ENCODE assay signal across 8 cellular contexts in the genomic region with DNA sequence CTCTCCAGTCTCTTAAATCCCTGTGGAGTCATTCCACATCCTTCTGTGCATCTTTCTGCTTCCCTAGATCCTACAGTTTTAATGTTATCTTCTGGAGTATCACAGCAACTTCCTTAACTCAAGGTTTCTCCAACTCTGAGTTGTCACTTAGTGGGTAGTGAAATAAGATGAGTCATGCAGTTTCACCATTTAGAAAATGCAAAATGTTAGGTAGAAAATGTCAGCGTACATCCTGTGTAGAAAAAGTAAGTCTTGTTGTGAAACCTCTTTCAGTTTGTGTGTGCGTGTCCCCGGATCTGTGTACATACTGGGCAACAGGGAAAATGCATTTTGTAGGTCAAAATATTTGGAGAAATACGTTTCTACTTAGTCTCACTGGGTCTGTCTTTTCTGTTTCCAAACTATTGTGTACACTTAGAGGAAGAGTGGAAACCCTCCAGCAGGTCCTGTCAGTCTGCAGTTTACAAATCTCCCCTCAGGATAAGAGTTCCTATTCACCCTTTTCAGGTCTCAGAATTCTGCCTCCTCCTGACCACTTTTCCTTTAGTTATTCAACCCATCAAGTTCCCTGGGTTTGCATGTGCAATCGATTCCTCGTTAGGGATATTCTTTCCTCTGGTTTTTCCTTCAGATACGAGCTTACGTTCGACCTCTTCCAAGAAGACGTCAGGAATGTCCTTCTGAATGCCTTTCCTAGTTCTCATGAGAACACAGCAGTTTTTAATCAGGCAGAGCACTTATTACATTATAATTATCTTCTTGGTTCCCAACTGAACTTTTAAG.
DNase-seq lines count a peak whose midpoint lies in the region; ATAC-seq and TF ChIP-seq lines count a peak whose summit lies in the region.

No MANE protein-coding gene starts in this region.

- ATAC-seq in HG02981 (IDR thresholded peaks at IDR 0.05; ENCODE audit: unreplicated experiment), result peak; percentile 88

- H3K4me3 ChIP-seq in OCI-LY3 (ENCODE audit: low read length) (peak overlapping the region; percentile 74), breast epithelium (peak overlapping the region; percentile 23 to 63 (median 35)), suprapubic skin (peak overlapping the region; percentile 43)

- no peak overlapping the region for H2AFZ ChIP-seq in OCI-LY3 (ENCODE audit: low read depth, low read length)

- intact Hi-C loops in breast epithelium (cut with DNase I; ENCODE audit: low total_unique reads), result no loop called here

- H3K9me3 ChIP-seq in OCI-LY3 (ENCODE audit: insufficient read depth, low read length) (no peaks in the 10 kb centered on the region), breast epithelium (no peaks in the 10 kb centered on the region), suprapubic skin (no peaks in the 10 kb centered on the region)

- peak; percentile 13 for TF ChIP-seq POLR2A in GM18526 (IDR thresholded peaks at IDR 0.05; ENCODE audit: extremely low read depth, insufficient read length)
- TF ChIP-seq POLR2A in breast epithelium (IDR thresholded peaks at IDR 0.05), result no peak
- no peak for TF ChIP-seq POLR2A in suprapubic skin (IDR thresholded peaks at IDR 0.05)

- peak; percentile 96 for DNase-seq in AG09319 (ENCODE audit: extremely low read depth, low read depth)
- DNase-seq in breast epithelium (ENCODE audit: low spot score in 2 of 2), result no peak
- DNase-seq in kidney glomerular epithelial cell (lab: John Stamatoyannopoulos, UW), result peak; percentile 80
- DNase-seq in suprapubic skin (ENCODE audit: low spot score in 2 of 2), result no peak
- no peak for DNase-seq in NCI-H524 (lab: John Stamatoyannopoulos, UW)

- peaks cover 11% of the 10 kb centered on the region; the same call in 1 of the 2 replicates for H3K79me2 ChIP-seq in OCI-LY3 (ENCODE audit: low read length)

- no peaks in the 10 kb centered on the region for H3K36me3 ChIP-seq in OCI-LY3 (replicated peaks; ENCODE audit: low read depth, low read length)
- H3K36me3 ChIP-seq in breast epithelium, result no peaks in the 10 kb centered on the region
- H3K36me3 ChIP-seq in suprapubic skin, result no peaks in the 10 kb centered on the region

- no peak for TF ChIP-seq CTCF in AG09319 (IDR thresholded peaks at IDR 0.05; ENCODE audit: low read depth, low read length)
- no peak for TF ChIP-seq CTCF in OCI-LY3 (IDR thresholded peaks at IDR 0.05; ENCODE audit: low read depth, low read length)
- TF ChIP-seq CTCF in breast epithelium (IDR thresholded peaks at IDR 0.05), result no peak
- no peak for TF ChIP-seq CTCF in suprapubic skin (IDR thresholded peaks at IDR 0.05)

- H3K9ac ChIP-seq in OCI-LY3 (ENCODE audit: low read length), result peak overlapping the region; percentile 79

- peaks cover 38% of the 10 kb centered on the region for H3K4me1 ChIP-seq in OCI-LY3 (ENCODE audit: low read length)
- H3K4me1 ChIP-seq in breast epithelium, result peaks cover 6 to 7% of the 10 kb centered on the region in 2 donors
- peaks cover 41% of the 10 kb centered on the region for H3K4me1 ChIP-seq in suprapubic skin

- TF ChIP-seq EP300 in suprapubic skin (IDR thresholded peaks at IDR 0.05), result no peak

- peak overlapping the region; percentile 93 for H3K4me2 ChIP-seq in OCI-LY3 (ENCODE audit: low read length)

- H3K27me3 ChIP-seq in OCI-LY3 (ENCODE audit: low read depth, low read length) (no peaks in the 10 kb centered on the region), breast epithelium (no peaks in the 10 kb centered on the region), suprapubic skin (no peaks in the 10 kb centered on the region)

- H3K27ac ChIP-seq in OCI-LY3 (ENCODE audit: low read length) (peak overlapping the region; percentile 86), breast epithelium (peak overlapping the region; percentile 91 to 94), suprapubic skin (peak overlapping the region; percentile 92)

- 6% methylated on average over 10 of the region's 10 CpGs for WGBS in suprapubic skin

- no peaks in the 10 kb centered on the region for H4K20me1 ChIP-seq in OCI-LY3 (ENCODE audit: insufficient read depth, low read length)

Comparison
In these comparisons a context has a peak if more than half of its experiments do, and no peak if none do; other contexts are left out.
1. DNase-seq: peak in AG09319 (single experiment) and kidney glomerular epithelial cell (single experiment); none in breast epithelium (0 of 2), suprapubic skin (0 of 2) and NCI-H524 (0 of 2).
2. Peak in every context shown above with its lines, with median percentiles within 50 percentile points of each other: H3K27ac ChIP-seq and H3K4me3 ChIP-seq.